9 cellular contexts compared by ENCODE assay signal in the genomic region with DNA sequence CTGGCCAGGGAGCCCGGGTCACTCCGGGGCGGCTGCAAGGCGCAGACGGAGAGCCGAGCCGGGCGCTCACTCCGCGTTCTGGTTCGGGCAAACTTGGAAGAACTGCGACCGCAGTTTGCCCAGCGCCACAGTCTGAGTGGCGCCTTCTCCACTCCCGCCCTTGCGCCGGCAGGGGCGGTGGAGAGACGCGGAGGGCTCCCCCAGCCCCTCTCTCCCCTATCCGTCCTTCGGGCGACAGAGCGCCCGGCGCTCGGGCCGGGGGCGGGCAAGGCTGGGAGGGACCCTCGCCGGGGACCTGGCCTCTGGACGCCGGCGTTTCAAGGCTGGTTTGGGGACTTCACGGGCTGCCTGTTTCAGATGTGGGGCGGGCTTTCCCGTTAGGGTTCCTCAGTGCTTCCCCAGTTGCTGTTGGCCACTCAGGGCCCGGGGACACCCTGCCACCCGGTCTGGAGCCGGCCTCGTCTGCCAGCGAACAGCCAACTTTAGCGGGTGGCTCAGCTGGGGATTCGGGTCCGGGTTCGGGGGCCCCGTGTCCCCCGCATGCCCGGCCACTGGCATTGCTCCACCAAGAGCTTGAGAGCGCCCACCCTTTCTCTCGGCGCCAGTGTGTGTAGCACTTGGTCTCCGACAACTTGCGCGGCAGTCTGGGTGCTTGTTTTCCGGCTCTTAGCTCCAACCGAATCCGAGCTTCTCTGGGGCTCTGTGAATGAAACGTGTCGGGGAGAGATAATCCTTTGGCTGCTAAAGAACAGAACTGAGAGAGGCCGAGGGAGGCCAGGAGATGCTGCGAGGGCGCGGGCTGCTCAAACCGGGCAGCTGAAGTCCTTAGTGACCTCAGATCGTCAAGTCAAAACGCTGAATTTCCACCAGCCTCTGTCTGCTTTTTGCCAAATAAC. TPM values are rescaled to one million over a fixed set of nuclear protein-coding genes. Genes with fewer than 3 reads are reported as not detected.
DNase-seq lines count a peak whose midpoint lies in the region; ATAC-seq and TF ChIP-seq lines count a peak whose summit lies in the region.
"Had no signal": no experiment of that assay in that cellular context is flagged by ENCODE, and none has a peak within 500 bp of the region (broad histone marks: within the 10 kb centered on the region; RNA-seq: fewer than 3 reads in every experiment).

No MANE protein-coding gene starts in this region.

- no peak overlapping the region for H3K4me3 Mint-ChIP-seq in activated CD4-positive, alpha-beta memory T cell treated with anti-CD3 and anti-CD28 coated beads for 36 hours

- intact Hi-C loops in activated CD4-positive, alpha-beta memory T cell treated with anti-CD3 and anti-CD28 coated beads for 36 hours (cut with micrococcal nuclease) = no loop called here

- DNase-seq in DMS 273 treated with DMSO at 0.1 percent for 48 hours (lab: John Stamatoyannopoulos, UW) = peak; percentile 54
- peak; percentile 83 for DNase-seq in NCI-H1092 (lab: John Stamatoyannopoulos, UW)
- DNase-seq in SW 1271 (lab: John Stamatoyannopoulos, UW) = peak; percentile 51 to 64
- DNase-seq in glomerular visceral epithelial cell (ENCODE audit: extremely low spot score) = peak; percentile 88
- no peak for DNase-seq in omental fat pad (ENCODE audit: low spot score)
- no peak for DNase-seq in activated CD4-positive, alpha-beta memory T cell treated with anti-CD3 and anti-CD28 coated beads for 36 hours
- DNase-seq in LoVo (ENCODE audit: low spot score) = no peak
- no peak for DNase-seq in activated naive CD4-positive, alpha-beta T cell (lab: John Stamatoyannopoulos, UW)

- TF ChIP-seq CTCF in omental fat pad (IDR thresholded peaks at IDR 0.05) = no peak

- POLR2A ChIA-PET in activated CD4-positive, alpha-beta memory T cell treated with anti-CD3 and anti-CD28 coated beads for 36 hours (lab: Charles Lee) = interaction anchor here (0.6 kb wide), 1 partner anchor 73 kb away, joined by 6 read pairs; no protein-coding TSS in a partner anchor

- ATAC-seq in omental fat pad (ENCODE audit: low FRiP score) = peak; percentile 60
- ATAC-seq: HCT116 had no signal

- no peaks in the 10 kb centered on the region for H3K36me3 Mint-ChIP-seq in activated CD4-positive, alpha-beta memory T cell treated with anti-CD3 and anti-CD28 coated beads for 36 hours

- peaks cover 2% of the 10 kb centered on the region for H3K4me1 Mint-ChIP-seq in activated CD4-positive, alpha-beta memory T cell treated with anti-CD3 and anti-CD28 coated beads for 36 hours (ENCODE audit: low read depth)

- peaks cover 37% of the 10 kb centered on the region for H3K27me3 Mint-ChIP-seq in activated CD4-positive, alpha-beta memory T cell treated with anti-CD3 and anti-CD28 coated beads for 36 hours

- H3K27ac Mint-ChIP-seq in activated CD4-positive, alpha-beta memory T cell treated with anti-CD3 and anti-CD28 coated beads for 36 hours = no peak overlapping the region

- no peaks in the 10 kb centered on the region for H3K9me3 Mint-ChIP-seq in activated CD4-positive, alpha-beta memory T cell treated with anti-CD3 and anti-CD28 coated beads for 36 hours

- CTCF ChIA-PET in activated CD4-positive, alpha-beta memory T cell treated with anti-CD3 and anti-CD28 coated beads for 36 hours (lab: Charles Lee) = no interaction called here

RNA-seq across cellular contexts. Expression of a gene that starts 1.5 kb away (rescaled TPM):
- 10 to 100 TPM in 3 of 4 donors, 1 to 10 TPM in 1; 9.2 to 24.4 (median 16.4) TPM for total RNA-seq in omental fat pad
- not detected for total RNA-seq in activated CD4-positive, alpha-beta memory T cell treated with anti-CD3 and anti-CD28 coated beads for 36 hours

Comparison
In these comparisons a context has a peak if more than half of its experiments do, and no peak if none do; other contexts are left out.
1. DNase-seq: peak in DMS 273 treated with DMSO at 0.1 percent for 48 hours (single experiment), NCI-H1092 (single experiment), SW 1271 (2 of 2) and glomerular visceral epithelial cell (single experiment); none in omental fat pad (single experiment), activated CD4-positive, alpha-beta memory T cell treated with anti-CD3 and anti-CD28 coated beads for 36 hours (single experiment), LoVo (single experiment) and activated naive CD4-positive, alpha-beta T cell (0 of 4).
2. RNA of a gene that starts 1.5 kb away (total RNA-seq): 9.2 to 24.4 TPM in omental fat pad; not detected in activated CD4-positive, alpha-beta memory T cell treated with anti-CD3 and anti-CD28 coated beads for 36 hours; every median in the first group is over 10 times any median in the second.